ENCODE assay signal across 9 cellular contexts in the genomic region with DNA sequence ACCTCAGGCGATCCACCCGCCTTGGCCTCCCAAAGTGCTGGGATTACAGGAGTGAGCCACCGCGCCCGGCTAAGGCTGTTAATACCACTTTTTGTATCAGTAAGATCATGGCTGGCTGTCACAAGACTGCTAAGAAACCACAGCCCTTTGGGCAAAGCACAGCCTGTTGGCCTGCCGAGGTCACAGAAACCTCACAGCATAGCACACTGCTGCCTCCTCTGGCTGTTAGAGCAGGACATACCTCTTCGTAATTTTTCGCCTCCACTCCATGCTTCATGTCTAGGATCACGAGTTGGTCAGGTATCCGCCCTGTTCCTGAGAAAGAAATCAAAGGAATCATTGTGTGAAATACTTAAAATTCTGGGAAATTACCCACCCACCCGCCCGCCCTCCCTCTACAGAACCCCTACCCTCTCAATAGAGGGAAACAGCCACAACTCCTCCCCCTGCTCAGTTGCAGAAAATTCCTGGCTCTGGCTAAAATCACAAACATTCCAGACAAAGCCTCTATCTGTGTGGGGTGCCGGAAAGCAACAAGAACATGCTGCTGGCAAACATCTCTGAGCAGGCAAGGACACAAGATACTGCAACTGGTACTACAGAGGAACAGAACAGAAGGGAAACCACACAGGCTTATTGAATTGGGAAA. TPM values are rescaled to one million over a fixed set of nuclear protein-coding genes. Genes with fewer than 3 reads are reported as not detected.
DNase-seq lines count a peak whose midpoint lies in the region; ATAC-seq, FAIRE-seq and TF ChIP-seq lines count a peak whose summit lies in the region.
"Had no signal": no experiment of that assay in that cellular context is flagged by ENCODE, and none has a peak within 500 bp of the region (broad histone marks: within the 10 kb centered on the region; RNA-seq: fewer than 3 reads in every experiment).

No MANE protein-coding gene starts in this region.

- TF ChIP-seq CTCF in cardiac muscle cell (IDR thresholded peaks at IDR 0.05; ENCODE audit: low read depth, low read length) (peak; percentile 76), osteoblast (IDR thresholded peaks at IDR 0.05; ENCODE audit: extremely low read depth, low read depth, low read length) (peak; percentile 60)

- no peak overlapping the region for H2AFZ ChIP-seq in osteoblast (ENCODE audit: low read length)

- H3K4me1 ChIP-seq in adipocyte (ENCODE audit: control insufficient read depth, insufficient read depth, low read length) (peaks cover 66% of the 10 kb centered on the region), cardiac muscle cell (ENCODE audit: low read depth) (peaks cover 9% of the 10 kb centered on the region), osteoblast (ENCODE audit: insufficient read depth, low read length) (peaks cover 8% of the 10 kb centered on the region)

- DNase-seq in H54 (ENCODE audit: insufficient read length, low spot score) (no peak), adipocyte (ENCODE audit: low read depth) (peak; percentile 92), cardiac muscle cell (ENCODE audit: low read depth in 1 of 2, low spot score in 1 of 2) (peak; percentile 77 to 99), osteoblast (ENCODE audit: insufficient read length, low spot score, missing footprints) (peak; percentile 88)
- no peak for DNase-seq in effector CD8-positive, alpha-beta T cell (lab: John Stamatoyannopoulos, UW)
- no peak for DNase-seq in activated T-cell treated with anti-CD3 and anti-CD28 coated beads, Interleukin-2, amount 50 U/mL, for 1 hour

- H3K27ac ChIP-seq in cardiac muscle cell (peak overlapping the region; percentile 87), osteoblast (ENCODE audit: low read depth, low read length) (peak overlapping the region; percentile 85)

- H3K4me3 ChIP-seq in adipocyte (ENCODE audit: low read length) = peak overlapping the region; percentile 10
- H3K4me3 ChIP-seq in cardiac muscle cell = no peak overlapping the region
- H3K4me3 ChIP-seq in osteoblast (ENCODE audit: insufficient read depth, low read length) = peak overlapping the region; percentile 33

- peak overlapping the region; percentile 61 for H3K9ac ChIP-seq in adipocyte (ENCODE audit: low read length)

- no peak for TF ChIP-seq POLR2A in H54 (IDR thresholded peaks at IDR 0.05; ENCODE audit: low read depth, low read length)

- peaks cover 12% of the 10 kb centered on the region for H4K20me1 ChIP-seq in osteoblast (ENCODE audit: insufficient read depth, low read length)

- H3K9me3 ChIP-seq in adipocyte (ENCODE audit: control insufficient read depth, low read length) = no peaks in the 10 kb centered on the region
- H3K9me3 ChIP-seq in cardiac muscle cell (ENCODE audit: low read depth) = no peaks in the 10 kb centered on the region
- no peaks in the 10 kb centered on the region for H3K9me3 ChIP-seq in osteoblast (ENCODE audit: low read depth, low read length)

- H3K4me2 ChIP-seq in osteoblast (ENCODE audit: insufficient read depth, low read length) = peak overlapping the region; percentile 67

- H3K36me3 ChIP-seq in adipocyte (ENCODE audit: control insufficient read depth, insufficient read depth, low read length, severe bottlenecking) (peaks cover 45% of the 10 kb centered on the region), cardiac muscle cell (peaks cover 13% of the 10 kb centered on the region), osteoblast (ENCODE audit: insufficient read depth, low read length) (peaks cover 33% of the 10 kb centered on the region)

- peaks cover 68% of the 10 kb centered on the region for H3K79me2 ChIP-seq in osteoblast (ENCODE audit: insufficient read depth, low read length)

- H3K27me3 ChIP-seq in adipocyte (replicated peaks; ENCODE audit: control insufficient read depth, insufficient read depth, low read length) (no peaks in the 10 kb centered on the region), cardiac muscle cell (no peaks in the 10 kb centered on the region), osteoblast (ENCODE audit: insufficient read depth, low read length) (no peaks in the 10 kb centered on the region)

- peak; percentile 20 for FAIRE-seq in H54 (lab: Jason Lieb, UNC)

- ATAC-seq in GM18907 (IDR thresholded peaks at IDR 0.05; ENCODE audit: unreplicated experiment) = no peak
- no peak for ATAC-seq in HG02938 (IDR thresholded peaks at IDR 0.05; ENCODE audit: unreplicated experiment)
- ATAC-seq: Panc1 had no signal

RNA-seq across cellular contexts. Expression of a gene that starts 20.7 kb away (rescaled TPM):
- total RNA-seq in cardiac muscle cell (74.7 and 124 TPM in 2 replicates), osteoblast (42.7 and 44.5 TPM in 2 replicates)
- 62.5 and 81.5 TPM in 2 replicates for polyA plus RNA-seq in cardiac muscle cell

RNA-seq across cellular contexts. Expression of a gene that starts 28.9 kb away (rescaled TPM):
- total RNA-seq in cardiac muscle cell (158 and 206 TPM in 2 replicates), osteoblast (306 and 314 TPM in 2 replicates)
- polyA plus RNA-seq in cardiac muscle cell = 259 and 295 TPM in 2 replicates

Comparison
In these comparisons a context has a peak if more than half of its experiments do, and no peak if none do; other contexts are left out.
1. DNase-seq: peak in adipocyte (single experiment), cardiac muscle cell (2 of 2) and osteoblast (single experiment); none in H54 (single experiment), effector CD8-positive, alpha-beta T cell (single experiment) and activated T-cell treated with anti-CD3 and anti-CD28 coated beads, Interleukin-2, amount 50 U/mL, for 1 hour (single experiment).